Comparison of ENCODE assay signal across 1 cellular context in genomic region chr4:17511950-17512795, GRCh38.
TF ChIP-seq lines count a peak whose summit lies in the region.

Gene QDPR (minus strand): TSS chr4:17512090. CDS start chr4:17512054, 36 bp downstream.

TF ChIP-seq in H1, 55 proteins besides CTCF, POLR2A, EP300 and RAD21:
- TF ChIP-seq USF2 (IDR thresholded peaks at IDR 0.05; ENCODE audit: low read length) (no peak), BRCA1 (IDR thresholded peaks at IDR 0.05; ENCODE audit: low read depth, low read length) (no peak), HDAC6 (IDR thresholded peaks at IDR 0.05; ENCODE audit: low read depth, low read length) (no peak), CHD7 (IDR thresholded peaks at IDR 0.05; ENCODE audit: insufficient replicate concordance, low read length) (no peak), HDAC2 (IDR thresholded peaks at IDR 0.05; ENCODE audit: borderline replicate concordance in 1 of 2, low read depth in 2 of 2, low read length in 2 of 2) (0 out of 4 replicates have a peak, but pooled peaks of 1 of the 2 experiments have one; percentile 51), TAF7 (optimal IDR thresholded peaks at IDR 0.05; ENCODE audit: borderline replicate concordance, low read depth, low read length) (peak; percentile 74), PHF8 (conservative IDR thresholded peaks at IDR 0.05; ENCODE audit: low read depth, low read length) (peak; percentile 74), E2F6 (IDR thresholded peaks at IDR 0.05) (peak; percentile 45; the same call in 1 of the 2 replicates), CREB1 (IDR thresholded peaks at IDR 0.05) (peak; percentile 20; the same call in 1 of the 2 replicates), TAF1 (IDR thresholded peaks at IDR 0.05; ENCODE audit: low read depth, low read length) (peak; percentile 87), YY1 (IDR thresholded peaks at IDR 0.05; ENCODE audit: low read depth, low read length) (peak; percentile 34; the same call in 1 of the 2 replicates), KDM5A (IDR thresholded peaks at IDR 0.05; ENCODE audit: low read length) (peak; percentile 83), MAX (IDR thresholded peaks at IDR 0.05) (peak; percentile 21; the same call in 1 of the 2 replicates), SIN3A (conservative IDR thresholded peaks at IDR 0.05 in 1 of 2, IDR thresholded peaks at IDR 0.05 in 1 of 2; ENCODE audit: low read depth in 1 of 2, low read length in 2 of 2) (no peak), TCF12 (IDR thresholded peaks at IDR 0.05; ENCODE audit: low read depth, low read length) (no peak), RBBP5 (IDR thresholded peaks at IDR 0.05; ENCODE audit: borderline replicate concordance, low read depth, low read length) (0 out of 2 replicates have a peak, but pooled peaks have one; percentile 62), CHD2 (IDR thresholded peaks at IDR 0.05; ENCODE audit: low read length) (no peak), TBP (IDR thresholded peaks at IDR 0.05; ENCODE audit: low read depth, low read length) (peak; percentile 29; the same call in 1 of the 2 replicates)
